Comparison of ENCODE assay signal across 1 cellular context in the genomic region with DNA sequence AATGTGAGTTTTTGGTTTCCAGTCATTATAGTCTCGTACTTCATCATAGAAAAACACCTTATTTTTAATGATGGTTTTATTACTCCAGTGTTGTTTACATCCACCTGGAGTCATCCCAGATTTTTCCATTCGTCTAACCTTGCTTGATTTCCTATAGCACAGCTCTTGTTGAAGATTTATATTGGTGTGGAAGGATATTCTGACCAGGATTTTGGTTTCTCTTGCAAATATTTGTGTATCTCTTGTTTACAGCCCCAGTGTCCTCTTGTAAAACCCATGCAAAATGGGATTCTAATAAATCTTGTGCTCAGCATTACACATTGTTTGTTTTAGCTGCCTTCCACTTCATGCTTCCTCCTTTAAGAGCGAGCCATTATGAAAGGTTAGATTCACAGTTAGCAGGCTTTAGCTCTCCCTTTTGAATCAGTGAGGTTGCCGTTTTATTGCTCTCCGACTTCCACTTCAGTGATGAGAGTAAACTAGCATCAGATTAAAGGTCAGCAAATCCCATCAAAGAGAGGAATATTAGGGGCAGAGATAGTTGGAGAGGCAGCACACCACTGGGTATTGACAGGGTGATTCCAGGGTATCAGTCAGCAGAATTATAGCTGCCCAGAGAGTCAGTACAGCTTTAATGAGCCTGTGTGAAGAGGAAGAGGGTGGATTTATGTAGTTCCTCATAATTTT.
TF ChIP-seq lines count a peak whose summit lies in the region.

No MANE protein-coding gene starts in this region.

TF ChIP-seq in HEK293, 187 proteins besides CTCF, POLR2A, EP300 and RAD21 (continued from another document and continues in another):
- TF ChIP-seq ZNF174 (tag by site-specific recombination; IDR thresholded peaks at IDR 0.05) (no peak), ZNF530 (tag by site-specific recombination; IDR thresholded peaks at IDR 0.05; ENCODE audit: low read depth) (no peak), ZNF350 (tag by site-specific recombination; IDR thresholded peaks at IDR 0.05) (no peak), HOXD13 (CRISPR knock-in tag; IDR thresholded peaks at IDR 0.05; ENCODE audit: borderline replicate concordance) (peak; percentile 76), ZNF354C (tag by site-specific recombination; IDR thresholded peaks at IDR 0.05; ENCODE audit: borderline replicate concordance, low read depth) (no peak), SP7 (tag by site-specific recombination; IDR thresholded peaks at IDR 0.05) (peak; percentile 97), WT1 (tag by site-specific recombination; IDR thresholded peaks at IDR 0.05) (peak; percentile 87), YY2 (tag by site-specific recombination; IDR thresholded peaks at IDR 0.05) (no peak), ZBTB8A (tag by site-specific recombination; IDR thresholded peaks at IDR 0.05) (no peak; the same call in 1 of the 2 replicates), ZNF843 (tag by site-specific recombination; IDR thresholded peaks at IDR 0.05) (peak; percentile 95), ZNF146 (tag by site-specific recombination; IDR thresholded peaks at IDR 0.05) (no peak), ZNF560 (tag by site-specific recombination; IDR thresholded peaks at IDR 0.05; ENCODE audit: borderline replicate concordance) (no peak), SALL2 (tag by site-specific recombination; IDR thresholded peaks at IDR 0.05; ENCODE audit: borderline replicate concordance) (no peak), BCL11B (tag by site-specific recombination; IDR thresholded peaks at IDR 0.05; ENCODE audit: low read depth) (no peak), KLF16 (tag by site-specific recombination; IDR thresholded peaks at IDR 0.05) (no peak; the same call in 1 of the 2 replicates), IKZF3 (tag by site-specific recombination; IDR thresholded peaks at IDR 0.05) (peak; percentile 88), TRIM28 (IDR thresholded peaks at IDR 0.05; ENCODE audit: borderline replicate concordance, low read length) (peak; percentile 92; the same call in 1 of the 2 replicates), SP2 (tag by site-specific recombination; IDR thresholded peaks at IDR 0.05) (no peak), ZFP3 (tag by site-specific recombination; IDR thresholded peaks at IDR 0.05; ENCODE audit: low read depth) (no peak), SCRT1 (tag by site-specific recombination; IDR thresholded peaks at IDR 0.05; ENCODE audit: borderline replicate concordance) (peak; percentile 22; the same call in 1 of the 2 replicates), SP3 (tag by site-specific recombination; IDR thresholded peaks at IDR 0.05) (no peak), ZNF274 (IDR thresholded peaks at IDR 0.05; ENCODE audit: low read length) (no peak), ZNF274 (tag by site-specific recombination; IDR thresholded peaks at IDR 0.05; ENCODE audit: borderline replicate concordance) (no peak), ZNF311 (tag by site-specific recombination; IDR thresholded peaks at IDR 0.05; ENCODE audit: borderline replicate concordance) (no peak), ZNF558 (tag by site-specific recombination; IDR thresholded peaks at IDR 0.05) (no peak), ZNF658 (tag by site-specific recombination; IDR thresholded peaks at IDR 0.05) (no peak), FEZF1 (tag by site-specific recombination; IDR thresholded peaks at IDR 0.05) (peak; percentile 98), ZNF138 (tag by site-specific recombination; IDR thresholded peaks at IDR 0.05; ENCODE audit: borderline replicate concordance) (no peak), ZNF423 (tag by site-specific recombination; IDR thresholded peaks at IDR 0.05) (no peak), ZNF544 (tag by site-specific recombination; IDR thresholded peaks at IDR 0.05) (no peak)
- TF ChIP-seq, protein P1, sequence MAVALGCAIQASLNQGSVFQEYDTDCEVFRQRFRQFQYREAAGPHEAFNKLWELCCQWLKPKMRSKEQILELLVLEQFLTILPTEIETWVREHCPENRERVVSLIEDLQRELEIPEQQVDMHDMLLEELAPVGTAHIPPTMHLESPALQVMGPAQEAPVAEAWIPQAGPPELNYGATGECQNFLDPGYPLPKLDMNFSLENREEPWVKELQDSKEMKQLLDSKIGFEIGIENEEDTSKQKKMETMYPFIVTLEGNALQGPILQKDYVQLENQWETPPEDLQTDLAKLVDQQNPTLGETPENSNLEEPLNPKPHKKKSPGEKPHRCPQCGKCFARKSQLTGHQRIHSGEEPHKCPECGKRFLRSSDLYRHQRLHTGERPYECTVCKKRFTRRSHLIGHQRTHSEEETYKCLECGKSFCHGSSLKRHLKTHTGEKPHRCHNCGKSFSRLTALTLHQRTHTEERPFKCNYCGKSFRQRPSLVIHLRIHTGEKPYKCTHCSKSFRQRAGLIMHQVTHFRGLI (tag by site-specific recombination; IDR thresholded peaks at IDR 0.05) = no peak; the same call in 1 of the 2 replicates
- TF ChIP-seq, protein P2, sequence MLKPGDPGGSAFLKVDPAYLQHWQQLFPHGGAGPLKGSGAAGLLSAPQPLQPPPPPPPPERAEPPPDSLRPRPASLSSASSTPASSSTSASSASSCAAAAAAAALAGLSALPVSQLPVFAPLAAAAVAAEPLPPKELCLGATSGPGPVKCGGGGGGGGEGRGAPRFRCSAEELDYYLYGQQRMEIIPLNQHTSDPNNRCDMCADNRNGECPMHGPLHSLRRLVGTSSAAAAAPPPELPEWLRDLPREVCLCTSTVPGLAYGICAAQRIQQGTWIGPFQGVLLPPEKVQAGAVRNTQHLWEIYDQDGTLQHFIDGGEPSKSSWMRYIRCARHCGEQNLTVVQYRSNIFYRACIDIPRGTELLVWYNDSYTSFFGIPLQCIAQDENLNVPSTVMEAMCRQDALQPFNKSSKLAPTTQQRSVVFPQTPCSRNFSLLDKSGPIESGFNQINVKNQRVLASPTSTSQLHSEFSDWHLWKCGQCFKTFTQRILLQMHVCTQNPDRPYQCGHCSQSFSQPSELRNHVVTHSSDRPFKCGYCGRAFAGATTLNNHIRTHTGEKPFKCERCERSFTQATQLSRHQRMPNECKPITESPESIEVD (tag by site-specific recombination; IDR thresholded peaks at IDR 0.05) = peak; percentile 97
- TF ChIP-seq, protein P3, sequence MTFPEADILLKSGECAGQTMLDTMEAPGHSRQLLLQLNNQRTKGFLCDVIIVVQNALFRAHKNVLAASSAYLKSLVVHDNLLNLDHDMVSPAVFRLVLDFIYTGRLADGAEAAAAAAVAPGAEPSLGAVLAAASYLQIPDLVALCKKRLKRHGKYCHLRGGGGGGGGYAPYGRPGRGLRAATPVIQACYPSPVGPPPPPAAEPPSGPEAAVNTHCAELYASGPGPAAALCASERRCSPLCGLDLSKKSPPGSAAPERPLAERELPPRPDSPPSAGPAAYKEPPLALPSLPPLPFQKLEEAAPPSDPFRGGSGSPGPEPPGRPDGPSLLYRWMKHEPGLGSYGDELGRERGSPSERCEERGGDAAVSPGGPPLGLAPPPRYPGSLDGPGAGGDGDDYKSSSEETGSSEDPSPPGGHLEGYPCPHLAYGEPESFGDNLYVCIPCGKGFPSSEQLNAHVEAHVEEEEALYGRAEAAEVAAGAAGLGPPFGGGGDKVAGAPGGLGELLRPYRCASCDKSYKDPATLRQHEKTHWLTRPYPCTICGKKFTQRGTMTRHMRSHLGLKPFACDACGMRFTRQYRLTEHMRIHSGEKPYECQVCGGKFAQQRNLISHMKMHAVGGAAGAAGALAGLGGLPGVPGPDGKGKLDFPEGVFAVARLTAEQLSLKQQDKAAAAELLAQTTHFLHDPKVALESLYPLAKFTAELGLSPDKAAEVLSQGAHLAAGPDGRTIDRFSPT (tag by site-specific recombination; IDR thresholded peaks at IDR 0.05) = 0 out of 2 replicates have a peak, but pooled peaks have one; percentile 55
- TF ChIP-seq, protein P4, sequence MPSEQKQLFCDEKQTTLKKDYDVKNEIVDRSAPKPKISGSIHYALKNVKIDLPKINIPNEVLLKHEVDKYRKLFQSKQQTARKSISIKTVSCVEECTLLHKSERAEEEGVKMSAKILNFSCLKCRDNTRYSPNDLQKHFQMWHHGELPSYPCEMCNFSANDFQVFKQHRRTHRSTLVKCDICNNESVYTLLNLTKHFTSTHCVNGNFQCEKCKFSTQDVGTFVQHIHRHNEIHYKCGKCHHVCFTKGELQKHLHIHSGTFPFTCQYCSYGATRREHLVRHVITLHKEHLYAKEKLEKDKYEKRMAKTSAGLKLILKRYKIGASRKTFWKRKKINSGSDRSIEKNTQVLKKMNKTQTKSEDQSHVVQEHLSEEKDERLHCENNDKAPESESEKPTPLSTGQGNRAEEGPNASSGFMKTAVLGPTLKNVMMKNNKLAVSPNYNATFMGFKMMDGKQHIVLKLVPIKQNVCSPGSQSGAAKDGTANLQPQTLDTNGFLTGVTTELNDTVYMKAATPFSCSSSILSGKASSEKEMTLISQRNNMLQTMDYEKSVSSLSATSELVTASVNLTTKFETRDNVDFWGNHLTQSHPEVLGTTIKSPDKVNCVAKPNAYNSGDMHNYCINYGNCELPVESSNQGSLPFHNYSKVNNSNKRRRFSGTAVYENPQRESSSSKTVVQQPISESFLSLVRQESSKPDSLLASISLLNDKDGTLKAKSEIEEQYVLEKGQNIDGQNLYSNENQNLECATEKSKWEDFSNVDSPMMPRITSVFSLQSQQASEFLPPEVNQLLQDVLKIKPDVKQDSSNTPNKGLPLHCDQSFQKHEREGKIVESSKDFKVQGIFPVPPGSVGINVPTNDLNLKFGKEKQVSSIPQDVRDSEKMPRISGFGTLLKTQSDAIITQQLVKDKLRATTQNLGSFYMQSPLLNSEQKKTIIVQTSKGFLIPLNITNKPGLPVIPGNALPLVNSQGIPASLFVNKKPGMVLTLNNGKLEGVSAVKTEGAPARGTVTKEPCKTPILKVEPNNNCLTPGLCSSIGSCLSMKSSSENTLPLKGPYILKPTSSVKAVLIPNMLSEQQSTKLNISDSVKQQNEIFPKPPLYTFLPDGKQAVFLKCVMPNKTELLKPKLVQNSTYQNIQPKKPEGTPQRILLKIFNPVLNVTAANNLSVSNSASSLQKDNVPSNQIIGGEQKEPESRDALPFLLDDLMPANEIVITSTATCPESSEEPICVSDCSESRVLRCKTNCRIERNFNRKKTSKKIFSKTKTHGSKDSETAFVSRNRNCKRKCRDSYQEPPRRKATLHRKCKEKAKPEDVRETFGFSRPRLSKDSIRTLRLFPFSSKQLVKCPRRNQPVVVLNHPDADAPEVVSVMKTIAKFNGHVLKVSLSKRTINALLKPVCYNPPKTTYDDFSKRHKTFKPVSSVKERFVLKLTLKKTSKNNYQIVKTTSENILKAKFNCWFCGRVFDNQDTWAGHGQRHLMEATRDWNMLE (tag by site-specific recombination; conservative IDR thresholded peaks at IDR 0.05; ENCODE audit: low read depth) = no peak
- TF ChIP-seq, protein P5, sequence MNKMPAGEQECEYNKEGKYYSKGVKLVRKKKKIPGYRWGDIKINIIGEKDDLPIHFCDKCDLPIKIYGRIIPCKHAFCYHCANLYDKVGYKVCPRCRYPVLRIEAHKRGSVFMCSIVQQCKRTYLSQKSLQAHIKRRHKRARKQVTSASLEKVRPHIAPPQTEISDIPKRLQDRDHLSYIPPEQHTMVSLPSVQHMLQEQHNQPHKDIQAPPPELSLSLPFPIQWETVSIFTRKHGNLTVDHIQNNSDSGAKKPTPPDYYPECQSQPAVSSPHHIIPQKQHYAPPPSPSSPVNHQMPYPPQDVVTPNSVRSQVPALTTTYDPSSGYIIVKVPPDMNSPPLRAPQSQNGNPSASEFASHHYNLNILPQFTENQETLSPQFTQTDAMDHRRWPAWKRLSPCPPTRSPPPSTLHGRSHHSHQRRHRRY (tag by site-specific recombination; IDR thresholded peaks at IDR 0.05) = no peak
- TF ChIP-seq, protein P6, sequence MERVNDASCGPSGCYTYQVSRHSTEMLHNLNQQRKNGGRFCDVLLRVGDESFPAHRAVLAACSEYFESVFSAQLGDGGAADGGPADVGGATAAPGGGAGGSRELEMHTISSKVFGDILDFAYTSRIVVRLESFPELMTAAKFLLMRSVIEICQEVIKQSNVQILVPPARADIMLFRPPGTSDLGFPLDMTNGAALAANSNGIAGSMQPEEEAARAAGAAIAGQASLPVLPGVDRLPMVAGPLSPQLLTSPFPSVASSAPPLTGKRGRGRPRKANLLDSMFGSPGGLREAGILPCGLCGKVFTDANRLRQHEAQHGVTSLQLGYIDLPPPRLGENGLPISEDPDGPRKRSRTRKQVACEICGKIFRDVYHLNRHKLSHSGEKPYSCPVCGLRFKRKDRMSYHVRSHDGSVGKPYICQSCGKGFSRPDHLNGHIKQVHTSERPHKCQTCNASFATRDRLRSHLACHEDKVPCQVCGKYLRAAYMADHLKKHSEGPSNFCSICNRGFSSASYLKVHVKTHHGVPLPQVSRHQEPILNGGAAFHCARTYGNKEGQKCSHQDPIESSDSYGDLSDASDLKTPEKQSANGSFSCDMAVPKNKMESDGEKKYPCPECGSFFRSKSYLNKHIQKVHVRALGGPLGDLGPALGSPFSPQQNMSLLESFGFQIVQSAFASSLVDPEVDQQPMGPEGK (tag by site-specific recombination; IDR thresholded peaks at IDR 0.05) = no peak
- TF ChIP-seq, protein P7, sequence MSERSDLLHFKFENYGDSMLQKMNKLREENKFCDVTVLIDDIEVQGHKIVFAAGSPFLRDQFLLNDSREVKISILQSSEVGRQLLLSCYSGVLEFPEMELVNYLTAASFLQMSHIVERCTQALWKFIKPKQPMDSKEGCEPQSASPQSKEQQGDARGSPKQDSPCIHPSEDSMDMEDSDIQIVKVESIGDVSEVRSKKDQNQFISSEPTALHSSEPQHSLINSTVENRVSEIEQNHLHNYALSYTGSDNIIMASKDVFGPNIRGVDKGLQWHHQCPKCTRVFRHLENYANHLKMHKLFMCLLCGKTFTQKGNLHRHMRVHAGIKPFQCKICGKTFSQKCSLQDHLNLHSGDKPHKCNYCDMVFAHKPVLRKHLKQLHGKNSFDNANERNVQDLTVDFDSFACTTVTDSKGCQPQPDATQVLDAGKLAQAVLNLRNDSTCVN (tag by site-specific recombination; optimal IDR thresholded peaks at IDR 0.05) = no peak
- TF ChIP-seq, protein P8, sequence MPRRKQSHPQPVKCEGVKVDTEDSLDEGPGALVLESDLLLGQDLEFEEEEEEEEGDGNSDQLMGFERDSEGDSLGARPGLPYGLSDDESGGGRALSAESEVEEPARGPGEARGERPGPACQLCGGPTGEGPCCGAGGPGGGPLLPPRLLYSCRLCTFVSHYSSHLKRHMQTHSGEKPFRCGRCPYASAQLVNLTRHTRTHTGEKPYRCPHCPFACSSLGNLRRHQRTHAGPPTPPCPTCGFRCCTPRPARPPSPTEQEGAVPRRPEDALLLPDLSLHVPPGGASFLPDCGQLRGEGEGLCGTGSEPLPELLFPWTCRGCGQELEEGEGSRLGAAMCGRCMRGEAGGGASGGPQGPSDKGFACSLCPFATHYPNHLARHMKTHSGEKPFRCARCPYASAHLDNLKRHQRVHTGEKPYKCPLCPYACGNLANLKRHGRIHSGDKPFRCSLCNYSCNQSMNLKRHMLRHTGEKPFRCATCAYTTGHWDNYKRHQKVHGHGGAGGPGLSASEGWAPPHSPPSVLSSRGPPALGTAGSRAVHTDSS (tag by site-specific recombination; IDR thresholded peaks at IDR 0.05) = peak; percentile 54; the same call in 1 of the 2 replicates
- TF ChIP-seq, protein P9, sequence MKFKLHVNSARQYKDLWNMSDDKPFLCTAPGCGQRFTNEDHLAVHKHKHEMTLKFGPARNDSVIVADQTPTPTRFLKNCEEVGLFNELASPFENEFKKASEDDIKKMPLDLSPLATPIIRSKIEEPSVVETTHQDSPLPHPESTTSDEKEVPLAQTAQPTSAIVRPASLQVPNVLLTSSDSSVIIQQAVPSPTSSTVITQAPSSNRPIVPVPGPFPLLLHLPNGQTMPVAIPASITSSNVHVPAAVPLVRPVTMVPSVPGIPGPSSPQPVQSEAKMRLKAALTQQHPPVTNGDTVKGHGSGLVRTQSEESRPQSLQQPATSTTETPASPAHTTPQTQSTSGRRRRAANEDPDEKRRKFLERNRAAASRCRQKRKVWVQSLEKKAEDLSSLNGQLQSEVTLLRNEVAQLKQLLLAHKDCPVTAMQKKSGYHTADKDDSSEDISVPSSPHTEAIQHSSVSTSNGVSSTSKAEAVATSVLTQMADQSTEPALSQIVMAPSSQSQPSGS (tag by site-specific recombination; IDR thresholded peaks at IDR 0.05; ENCODE audit: low read depth) = no peak
